In the genomic region with DNA sequence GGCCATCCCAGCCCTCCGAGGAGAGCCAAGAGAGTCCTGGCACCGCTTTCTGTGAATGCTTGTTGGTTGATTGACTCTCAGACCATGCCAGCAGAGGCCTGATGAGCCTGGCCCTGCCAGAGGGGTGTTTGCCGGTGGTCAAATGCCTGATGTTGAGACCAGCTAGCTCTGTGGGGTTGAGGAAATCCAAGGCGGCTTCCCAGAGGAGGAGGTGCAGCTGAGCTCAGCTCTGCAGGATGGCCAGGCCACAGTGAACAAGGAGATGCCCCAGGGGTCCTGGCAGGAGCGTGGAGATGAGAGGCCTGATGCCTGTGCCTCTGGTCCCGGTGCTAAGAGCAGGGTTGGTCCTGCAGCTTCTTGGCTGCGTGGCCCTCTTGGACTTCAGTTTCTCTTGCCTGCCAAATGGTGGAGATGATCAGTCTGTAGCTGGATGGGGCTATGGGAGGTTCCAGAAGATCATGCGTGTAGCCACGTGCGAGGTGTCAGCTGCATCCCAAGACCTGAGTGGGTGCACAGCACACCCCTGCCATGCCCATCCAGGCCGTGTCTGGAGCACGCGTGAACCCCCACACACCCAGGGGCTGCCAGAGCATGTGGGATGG, we compare ENCODE assay signal across 17 cellular contexts. TPM values are rescaled to one million over a fixed set of nuclear protein-coding genes. Genes with fewer than 3 reads are reported as not detected.
A peak's percentile ranks its signal among the peaks of the same experiment; 100 is the strongest.
DNase-seq lines count a peak whose midpoint lies in the region; ATAC-seq and TF ChIP-seq lines count a peak whose summit lies in the region.
"Had no signal": no experiment of that assay in that cellular context is flagged by ENCODE, and none has a peak within 500 bp of the region (broad histone marks: within the 10 kb centered on the region; RNA-seq: fewer than 3 reads in every experiment).

No MANE protein-coding gene starts in this region.

- POLR2A ChIA-PET in MCF 10A (lab: Yijun Ruan, JAX): no interaction called here

- H3K36me3 ChIP-seq in breast epithelium (no peaks in the 10 kb centered on the region), fibroblast of lung (ENCODE audit: control insufficient read depth, insufficient read depth, low read length) (peaks cover 26% of the 10 kb centered on the region), prostate gland (no peaks in the 10 kb centered on the region), aorta (ENCODE audit: control insufficient read depth in 1 of 2, insufficient read depth in 2 of 2, low read length in 1 of 2) (peaks cover 0 to 8% of the 10 kb centered on the region in 2 donors)

- H2AFZ ChIP-seq in fibroblast of lung (ENCODE audit: low read length): no peak overlapping the region
- H2AFZ ChIP-seq: GM23338 had no signal

- peaks cover 88% of the 10 kb centered on the region for H3K79me2 ChIP-seq in fibroblast of lung (ENCODE audit: control insufficient read depth, insufficient read depth, low read length)

- ATAC-seq in aorta (ENCODE audit: low FRiP score): peak; percentile 20
- ATAC-seq: GM23338; stimulated activated naive CD8-positive, alpha-beta T cell treated with anti-CD3 and anti-CD28 coated beads, Interleukin-15, Interleukin-2, amounts not matched to agents 100 U/mL and 50 U/mL, for 24 hours had no signal

- TF ChIP-seq POLR2A in breast epithelium (IDR thresholded peaks at IDR 0.05) (no peak), prostate gland (IDR thresholded peaks at IDR 0.05) (no peak)

- H4K20me1 ChIP-seq in fibroblast of lung (ENCODE audit: control insufficient read depth, extremely low read depth, insufficient read depth, low read length): no peaks in the 10 kb centered on the region

- no peaks in the 10 kb centered on the region for H3K27me3 ChIP-seq in breast epithelium
- H3K27me3 ChIP-seq in fibroblast of lung (ENCODE audit: control insufficient read depth, insufficient read depth, low read length): no peaks in the 10 kb centered on the region
- no peaks in the 10 kb centered on the region for H3K27me3 ChIP-seq in prostate gland (replicated peaks; ENCODE audit: insufficient read depth)
- H3K27me3 ChIP-seq in aorta (ENCODE audit: control insufficient read depth in 1 of 2, insufficient read depth in 2 of 2, low read length in 1 of 2): no peaks in the 10 kb centered on the region

- H3K9me3 Mint-ChIP-seq in MCF 10A (ENCODE audit: unreplicated experiment): no peaks in the 10 kb centered on the region

- peaks cover 15% of the 10 kb centered on the region for H3K4me1 Mint-ChIP-seq in MCF 10A (ENCODE audit: insufficient read depth, unreplicated experiment)

- no peak overlapping the region for H3K27ac Mint-ChIP-seq in MCF 10A (ENCODE audit: low read depth, unreplicated experiment)
- H3K27ac Mint-ChIP-seq: activated naive CD8-positive, alpha-beta T cell; GM23338 had no signal

- H3K9me3 ChIP-seq in breast epithelium: no peaks in the 10 kb centered on the region
- no peaks in the 10 kb centered on the region for H3K9me3 ChIP-seq in fibroblast of lung (ENCODE audit: control insufficient read depth, insufficient read depth, low read depth, low read length)
- H3K9me3 ChIP-seq in prostate gland: no peaks in the 10 kb centered on the region
- no peaks in the 10 kb centered on the region for H3K9me3 ChIP-seq in aorta (ENCODE audit: control insufficient read depth, low read length)

- H3K36me3 Mint-ChIP-seq in MCF 10A (ENCODE audit: insufficient read depth, unreplicated experiment): peaks cover 69% of the 10 kb centered on the region

- DNase-seq in breast epithelium (ENCODE audit: low spot score in 2 of 2) (no peak), MCF 10A (ENCODE audit: unreplicated experiment) (no peak), fibroblast of lung (ENCODE audit: low read depth in 2 of 2) (no peak), prostate gland (ENCODE audit: low spot score) (no peak), aorta (peak in 1 of 2 donors; percentile 72), NCI-H2196 (lab: John Stamatoyannopoulos, UW; ENCODE audit: unreplicated experiment) (no peak), NCI-H510A treated with DMSO at 0.1 percent for 48 hours (lab: John Stamatoyannopoulos, UW) (no peak), occipital lobe (lab: John Stamatoyannopoulos, UW) (no peak)
- DNase-seq: 8988T; hippocampal formation; NCI-H1092 treated with DMSO at 0.1 percent for 48 hours; RPMI8226; stimulated activated CD4-positive, alpha-beta T cell treated with anti-CD3 and anti-CD28 coated beads, Interleukin-4, amount 100 ng/mL, for 1 hour; stimulated activated naive CD8-positive, alpha-beta T cell treated with anti-CD3 and anti-CD28 coated beads, Interleukin-15, Interleukin-2, amounts not matched to agents 100 U/mL and 50 U/mL, for 24 hours had no signal

- intact Hi-C loops in breast epithelium (cut with DNase I; ENCODE audit: low total_unique reads) (no loop called here), MCF 10A (cut with micrococcal nuclease) (no loop called here), prostate gland (cut with DNase I) (no loop called here), aorta (cut with DNase I) (no loop called here)

- CTCF ChIA-PET in MCF 10A (lab: Yijun Ruan, JAX): interaction anchor here (2.5 kb wide), 1 partner anchor 46 kb away, joined by 8 read pairs; no protein-coding TSS in a partner anchor

- TF ChIP-seq CTCF in breast epithelium (IDR thresholded peaks at IDR 0.05) (no peak), MCF 10A (IDR thresholded peaks at IDR 0.05; ENCODE audit: unreplicated experiment) (no peak), fibroblast of lung (conservative IDR thresholded peaks at IDR 0.05 in 1 of 2, IDR thresholded peaks at IDR 0.05 in 1 of 2; ENCODE audit: low read depth in 1 of 2, low read length in 2 of 2) (no peak), prostate gland (IDR thresholded peaks at IDR 0.05) (no peak)

- no peaks in the 10 kb centered on the region for H3K27me3 Mint-ChIP-seq in MCF 10A (ENCODE audit: insufficient read depth, unreplicated experiment)
- H3K27me3 Mint-ChIP-seq: activated naive CD8-positive, alpha-beta T cell had no signal

- peaks cover 29 to 42% of the 10 kb centered on the region in 2 donors for H3K4me1 ChIP-seq in breast epithelium
- peaks cover 39% of the 10 kb centered on the region for H3K4me1 ChIP-seq in fibroblast of lung (ENCODE audit: control insufficient read depth, extremely low read depth, insufficient read depth, low read length)
- H3K4me1 ChIP-seq in prostate gland (replicated peaks): peaks cover 14% of the 10 kb centered on the region
- H3K4me1 ChIP-seq in aorta (ENCODE audit: control insufficient read depth in 1 of 2, insufficient read depth in 2 of 2, low read length in 2 of 2): peaks cover 0 to 1% of the 10 kb centered on the region in 2 donors

- H3K9ac ChIP-seq in fibroblast of lung (ENCODE audit: insufficient read depth, low read length): no peak overlapping the region

- BruUV-seq in MCF 10A (replicated peaks; lab: Mats Ljungman, UMichigan): no TSS peak

- H3K4me3 ChIP-seq in breast epithelium (peak overlapping the region in 1 of 3 donors; percentile 49), fibroblast of lung (replicated peaks in 1 of 4; ENCODE audit: control extremely low read depth in 1 of 4, insufficient read depth in 1 of 4, low read depth in 3 of 4, low read length in 4 of 4) (no peak overlapping the region), prostate gland (no peak overlapping the region), aorta (ENCODE audit: low read length in 2 of 2) (no peak overlapping the region)
- H3K4me3 ChIP-seq: GM23338, lung had no signal

- 44% methylated on average over 13 of the region's 13 CpGs for WGBS in prostate gland
- WGBS in aorta, 2 donors: 19% methylated on average over 13 of the region's 13 CpGs

- H3K27ac ChIP-seq in breast epithelium (peak overlapping the region; percentile 26 to 81), fibroblast of lung (ENCODE audit: insufficient read depth, low read length) (peak overlapping the region; percentile 47), prostate gland (peak overlapping the region; percentile 74 to 79), aorta (ENCODE audit: low read depth in 1 of 2, low read length in 2 of 2) (peak overlapping the region in 1 of 2 donors; percentile 19)

- H3K4me3 Mint-ChIP-seq in MCF 10A (ENCODE audit: unreplicated experiment): no peak overlapping the region
- H3K4me3 Mint-ChIP-seq: activated naive CD8-positive, alpha-beta T cell; GM23338 had no signal

- peak overlapping the region; percentile 23 for H3K4me2 ChIP-seq in fibroblast of lung (ENCODE audit: extremely low read depth, insufficient read depth, low read length)
- H3K4me2 ChIP-seq: GM23338 had no signal

RNA-seq across cellular contexts. Expression of a gene that starts 16.8 kb away (rescaled TPM):
- 10 to 100 TPM; 48.9 to 97.8 (median 73.1) TPM for total RNA-seq in breast epithelium
- total RNA-seq in MCF 10A (2022): 83.4 and 85.5 TPM in 2 replicates
- total RNA-seq in fibroblast of lung: 34.9 and 66.4 TPM in 2 replicates
- 7.9 and 16.6 TPM in 2 replicates for polyA plus RNA-seq in fibroblast of lung
- polyA plus RNA-seq in fibroblast of lung (2012): 89.7 and 117 TPM in 2 replicates
- 101 and 159 TPM in 2 replicates for polyA minus RNA-seq in fibroblast of lung (ENCODE audit: low replicate concordance)
- total RNA-seq in prostate gland: 100 to 1,000 TPM; 160 to 168 TPM
- total RNA-seq in aorta: 100 to 1,000 TPM; 175 to 188 TPM
- polyA plus RNA-seq in aorta: 10 to 100 TPM; 37.5 to 37.7 TPM
- total RNA-seq in occipital lobe: 6.6 TPM
